Comparison of ENCODE assay signal across 2 cellular contexts in the genomic region with DNA sequence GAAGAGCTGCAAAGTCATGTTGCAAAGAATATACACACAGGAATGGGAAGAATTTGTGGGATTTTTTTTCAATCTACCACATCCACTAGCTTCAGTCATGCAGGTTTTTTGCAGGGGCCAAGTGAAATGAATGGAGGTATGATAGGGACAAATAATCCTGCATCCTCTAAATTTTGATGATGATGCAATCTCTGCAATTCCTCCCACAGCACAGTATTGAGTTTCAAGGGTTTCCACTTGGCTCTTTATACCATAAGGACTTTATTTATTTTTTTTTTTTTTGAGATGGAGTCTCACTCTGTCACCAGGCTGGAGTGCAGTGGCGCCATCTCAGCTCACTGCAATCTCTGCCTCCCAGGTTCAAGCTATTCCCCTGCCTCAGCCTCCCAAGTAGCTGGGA. TPM values are rescaled to one million over a fixed set of nuclear protein-coding genes. Genes with fewer than 3 reads are reported as not detected.
"Had no signal": no experiment of that assay in that cellular context is flagged by ENCODE, and none has a peak within 500 bp of the region (broad histone marks: within the 10 kb centered on the region; RNA-seq: fewer than 3 reads in every experiment).

No MANE protein-coding gene starts in this region.

RNA-seq across cellular contexts. Expression of gene LYPD5, which starts 15.2 kb away (rescaled TPM):
- total RNA-seq: endothelial cell of umbilical vein had no signal

RNA-seq across cellular contexts. Expression of gene KCNN4, which starts 36.7 kb away (rescaled TPM):
- total RNA-seq: endothelial cell of umbilical vein, lung microvascular endothelial cell had no signal
